ENCODE assay signal across 8 cellular contexts in genomic region chr1:107141491-107142369, GRCh38. TPM values are rescaled to one million over a fixed set of nuclear protein-coding genes. Genes with fewer than 3 reads are reported as not detected.
DNase-seq lines count a peak whose midpoint lies in the region; ATAC-seq and TF ChIP-seq lines count a peak whose summit lies in the region.

No MANE protein-coding gene starts in this region.

- H3K36me3 Mint-ChIP-seq in activated naive CD8-positive, alpha-beta T cell treated with anti-CD3 and anti-CD28 coated beads for 36 hours: no peaks in the 10 kb centered on the region
- no peaks in the 10 kb centered on the region for H3K36me3 Mint-ChIP-seq in osteocyte (ENCODE audit: unreplicated experiment)

- H3K4me3 Mint-ChIP-seq in activated naive CD8-positive, alpha-beta T cell treated with anti-CD3 and anti-CD28 coated beads for 36 hours: peak overlapping the region; percentile 73
- peak overlapping the region; percentile 76 for H3K4me3 Mint-ChIP-seq in osteocyte (ENCODE audit: unreplicated experiment)

- no peaks in the 10 kb centered on the region for H3K9me3 Mint-ChIP-seq in activated naive CD8-positive, alpha-beta T cell treated with anti-CD3 and anti-CD28 coated beads for 36 hours
- no peaks in the 10 kb centered on the region for H3K9me3 Mint-ChIP-seq in osteocyte (ENCODE audit: unreplicated experiment)

- DNase-seq in Right ventricle myocardium inferior (ENCODE audit: missing footprints) (peak; percentile 64), cardiac septum (ENCODE audit: low spot score) (no peak), NCI-H526 treated with DMSO at 0.1 percent for 48 hours (lab: John Stamatoyannopoulos, UW) (peak; percentile 43), Right ventricle myocardium superior (peak; percentile 43), osteocyte (ENCODE audit: extremely low spot score, unreplicated experiment) (no peak)
- DNase-seq in activated naive CD8-positive, alpha-beta T cell treated with anti-CD3 and anti-CD28 coated beads for 36 hours: peak; percentile 45

- H3K27ac Mint-ChIP-seq in activated naive CD8-positive, alpha-beta T cell treated with anti-CD3 and anti-CD28 coated beads for 36 hours: no peak overlapping the region
- no peak overlapping the region for H3K27ac Mint-ChIP-seq in osteocyte (ENCODE audit: unreplicated experiment)

- TF ChIP-seq CTCF in osteocyte (IDR thresholded peaks at IDR 0.05): peak; percentile 77

- ATAC-seq in Right ventricle myocardium inferior (no peak), HG03045 (IDR thresholded peaks at IDR 0.05; ENCODE audit: unreplicated experiment) (peak; percentile 59), Right ventricle myocardium superior (ENCODE audit: poor library complexity) (peak; percentile 62), HG03354 (IDR thresholded peaks at IDR 0.05; ENCODE audit: poor library complexity, severe bottlenecking, unreplicated experiment) (no peak)

- intact Hi-C loops in Right ventricle myocardium inferior (cut with DNase I): no loop called here
- intact Hi-C loops in cardiac septum (cut with DNase I): no loop called here
- intact Hi-C loops in Right ventricle myocardium superior (cut with DNase I): no loop called here

- peaks cover 22% of the 10 kb centered on the region for H3K4me1 Mint-ChIP-seq in activated naive CD8-positive, alpha-beta T cell treated with anti-CD3 and anti-CD28 coated beads for 36 hours
- peaks cover 19% of the 10 kb centered on the region for H3K4me1 Mint-ChIP-seq in osteocyte (ENCODE audit: unreplicated experiment)

- H3K27me3 Mint-ChIP-seq in activated naive CD8-positive, alpha-beta T cell treated with anti-CD3 and anti-CD28 coated beads for 36 hours: peaks cover 56% of the 10 kb centered on the region
- peaks cover 51% of the 10 kb centered on the region for H3K27me3 Mint-ChIP-seq in osteocyte (ENCODE audit: unreplicated experiment)

RNA-seq across cellular contexts. Expression of gene NTNG1, which starts 0.9 kb away (rescaled TPM):
- 0.38 TPM for total RNA-seq in Right ventricle myocardium inferior
- not detected for total RNA-seq in cardiac septum
- total RNA-seq in activated naive CD8-positive, alpha-beta T cell treated with anti-CD3 and anti-CD28 coated beads for 36 hours: 1 to 10 TPM; 1.6 to 1.9 TPM
- total RNA-seq in Right ventricle myocardium superior: 0.46 TPM
- total RNA-seq in osteocyte: not detected in 2 replicates

Comparison
In these comparisons a context has a peak if more than half of its experiments do, and no peak if none do; other contexts are left out.
1. ATAC-seq: peak in HG03045 (single experiment) and Right ventricle myocardium superior (single experiment); none in Right ventricle myocardium inferior (single experiment) and HG03354 (single experiment).
2. DNase-seq: peak in Right ventricle myocardium inferior (single experiment), NCI-H526 treated with DMSO at 0.1 percent for 48 hours (single experiment), activated naive CD8-positive, alpha-beta T cell treated with anti-CD3 and anti-CD28 coated beads for 36 hours (single experiment) and Right ventricle myocardium superior (single experiment); none in cardiac septum (single experiment) and osteocyte (single experiment).